ENCODE assay signal across 25 cellular contexts in the genomic region with DNA sequence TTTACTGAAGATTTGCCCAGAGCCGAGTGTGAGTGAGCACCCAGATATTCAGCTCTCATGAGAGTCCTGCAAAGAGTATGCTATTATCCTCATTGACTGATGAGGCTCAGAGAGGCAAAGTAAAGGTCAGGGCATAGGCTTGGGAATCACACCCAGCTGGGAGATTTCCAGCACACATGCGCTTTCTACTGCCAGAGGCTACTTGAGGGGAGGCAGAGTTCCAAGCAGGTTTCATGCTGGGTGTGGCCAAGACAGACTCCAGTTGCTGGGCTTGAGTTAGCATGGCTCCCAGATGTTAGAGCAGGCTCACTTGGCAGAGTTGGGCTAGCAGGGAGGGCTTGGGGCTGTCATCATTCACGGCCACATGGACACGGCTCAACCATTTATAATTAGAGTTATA. TPM values are rescaled to one million over a fixed set of nuclear protein-coding genes. Genes with fewer than 3 reads are reported as not detected.
"Had no signal": no experiment of that assay in that cellular context is flagged by ENCODE, and none has a peak within 500 bp of the region (broad histone marks: within the 10 kb centered on the region; RNA-seq: fewer than 3 reads in every experiment).

No MANE protein-coding gene starts in this region.

- H3K4me3 ChIP-seq: cardiac muscle cell, SK-N-MC had no signal

- H3K27ac ChIP-seq: brain microvascular endothelial cell, cardiac muscle cell, SK-N-MC had no signal

- H3K4me1 Mint-ChIP-seq: activated B cell treated with CpG ODN at 0.5 μM for 24 hours, T-cell had no signal

- H3K27ac Mint-ChIP-seq: activated B cell treated with CpG ODN at 0.5 μM for 24 hours; activated CD4-positive, alpha-beta T cell treated with anti-CD3 and anti-CD28 coated beads, Interleukin-2, amount 10 ng/mL, durations not matched to agents 24 days and 14 days; activated naive CD4-positive, alpha-beta T cell treated with anti-CD3 and anti-CD28 coated beads for 36 hours; activated naive CD8-positive, alpha-beta T cell; T-cell had no signal

- H3K36me3 Mint-ChIP-seq: T-cell had no signal

- ATAC-seq: activated T-cell treated with anti-CD3 and anti-CD28 coated beads, Interleukin-2, amount 50 U/mL, for 4 hours; PC-3; T-cell had no signal

- DNase-seq: activated B cell treated with CpG ODN at 0.5 μM for 24 hours; activated CD4-positive, alpha-beta T cell treated with anti-CD3 and anti-CD28 coated beads for 1 hour; activated CD4-positive, alpha-beta T cell treated with anti-CD3 and anti-CD28 coated beads, Interleukin-2, amount 10 ng/mL, durations not matched to agents 24 days and 14 days; activated CD4-positive, alpha-beta T cell treated with anti-CD3 and anti-CD28 coated beads, Interleukin-2, amount 50 U/mL, for 48 hours; activated CD8-positive, alpha-beta memory T cell treated with anti-CD3 and anti-CD28 coated beads for 24 hours; activated gamma-delta T cell; activated naive CD4-positive, alpha-beta T cell treated with anti-CD3 and anti-CD28 coated beads for 36 hours; activated T-cell treated with anti-CD3 and anti-CD28 coated beads, Interleukin-2, amount 50 U/mL, for 4 hours; brain microvascular endothelial cell; cerebellar nuclear complex; Karpas-422; MM.1S; NCI-H1105 treated with DMSO at 0.1 percent for 48 hours; NCI-H1436 treated with DMSO at 0.1 percent for 48 hours; NCI-H187 treated with DMSO at 0.1 percent for 48 hours; NCI-H2081 treated with DMSO at 0.1 percent for 48 hours; NCI-H446; NCI-H524; PC-3; T-cell; T-helper 2 cell; T1000 had no signal

- H3K9me3 Mint-ChIP-seq: activated B cell treated with CpG ODN at 0.5 μM for 24 hours had no signal

- H3K4me3 Mint-ChIP-seq: activated B cell treated with CpG ODN at 0.5 μM for 24 hours; activated CD4-positive, alpha-beta T cell treated with anti-CD3 and anti-CD28 coated beads, Interleukin-2, amount 10 ng/mL, durations not matched to agents 24 days and 14 days; activated naive CD4-positive, alpha-beta T cell treated with anti-CD3 and anti-CD28 coated beads for 36 hours; activated naive CD8-positive, alpha-beta T cell; activated T-cell treated with anti-CD3 and anti-CD28 coated beads, Interleukin-2, amount 50 U/mL, for 4 hours; T-cell had no signal

- H3K27me3 ChIP-seq: brain microvascular endothelial cell, cardiac muscle cell had no signal

RNA-seq across cellular contexts. Expression of a gene that starts 14.4 kb away (rescaled TPM):
- total RNA-seq: activated B cell treated with CpG ODN at 0.5 μM for 24 hours; activated CD4-positive, alpha-beta T cell treated with anti-CD3 and anti-CD28 coated beads, Interleukin-2, amount 10 ng/mL, durations not matched to agents 24 days and 14 days; activated naive CD4-positive, alpha-beta T cell treated with anti-CD3 and anti-CD28 coated beads for 36 hours; activated T-cell treated with anti-CD3 and anti-CD28 coated beads, Interleukin-2, amount 50 U/mL, for 4 hours; cardiac muscle cell; PC-3; T-cell had no signal
